In the genomic region with DNA sequence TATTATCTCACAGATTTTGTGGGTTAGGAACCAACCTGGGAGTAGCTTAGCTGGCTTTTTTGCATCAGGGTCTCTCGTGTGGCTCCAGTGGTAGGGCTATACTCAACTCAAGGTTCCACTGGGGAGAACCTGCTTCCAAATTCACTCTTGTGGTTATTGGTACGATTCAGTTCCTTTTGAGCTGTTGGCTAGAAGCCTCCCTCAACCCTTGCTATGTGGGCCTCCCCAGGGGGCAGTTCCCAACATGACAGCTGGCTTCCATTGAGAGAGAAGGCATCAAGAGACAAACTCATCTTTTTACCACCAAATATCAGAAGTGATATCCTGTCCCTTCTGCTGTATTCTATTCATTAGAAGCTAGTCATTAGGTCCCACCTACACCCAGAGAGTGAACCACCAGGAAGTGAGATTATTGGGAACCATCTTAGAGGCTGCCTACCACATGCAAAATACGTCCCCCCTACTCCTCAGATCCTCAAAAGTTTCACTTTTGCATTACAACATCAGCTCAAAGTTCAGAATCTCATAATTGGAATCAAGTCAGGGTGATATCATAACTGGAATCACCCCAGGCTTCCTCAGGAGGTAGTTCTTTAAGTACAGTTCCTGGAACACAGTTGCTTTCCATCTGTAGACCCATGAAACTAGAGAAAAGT, we compare ENCODE assay signal across 23 cellular contexts. TPM values are rescaled to one million over a fixed set of nuclear protein-coding genes. Genes with fewer than 3 reads are reported as not detected.
A peak's percentile ranks its signal among the peaks of the same experiment; 100 is the strongest.
DNase-seq lines count a peak whose midpoint lies in the region; ATAC-seq lines count a peak whose summit lies in the region.
"Had no signal": no experiment of that assay in that cellular context is flagged by ENCODE, and none has a peak within 500 bp of the region (broad histone marks: within the 10 kb centered on the region; RNA-seq: fewer than 3 reads in every experiment).

No MANE protein-coding gene starts in this region.

- no peaks in the 10 kb centered on the region for H3K9me3 Mint-ChIP-seq in activated naive CD8-positive, alpha-beta T cell (ENCODE audit: low read depth)
- no peaks in the 10 kb centered on the region for H3K9me3 Mint-ChIP-seq in activated naive CD8-positive, alpha-beta T cell treated with anti-CD3 and anti-CD28 coated beads, Interleukin-2, amount 50 U/mL, for 24 hours
- H3K9me3 Mint-ChIP-seq in central memory CD8-positive, alpha-beta T cell, result no peaks in the 10 kb centered on the region
- H3K9me3 Mint-ChIP-seq in stimulated activated memory B cell treated with anti-CD40 and anti-IgM and Interleukin-4, amounts not matched to agents 10 μg/mL and 1 μg/mL and 100 μg/mL, for 72 hours, result no peaks in the 10 kb centered on the region
- H3K9me3 Mint-ChIP-seq in activated T-helper 17 cell treated with anti-CD3 and anti-CD28 coated beads, Interleukin-2, amount 50 U/mL, for 72 hours, result no peaks in the 10 kb centered on the region
- H3K9me3 Mint-ChIP-seq: activated naive CD4-positive, alpha-beta T cell treated with anti-CD3 and anti-CD28 coated beads, Interleukin-2, amount 10 ng/mL, durations not matched to agents 7 days and 5 days; nephron had no signal

- peak overlapping the region; percentile 34 for H3K27ac Mint-ChIP-seq in activated naive CD8-positive, alpha-beta T cell
- H3K27ac Mint-ChIP-seq in activated naive CD8-positive, alpha-beta T cell treated with anti-CD3 and anti-CD28 coated beads, Interleukin-2, amount 50 U/mL, for 24 hours, result no peak overlapping the region
- peak overlapping the region; percentile 17 for H3K27ac Mint-ChIP-seq in central memory CD8-positive, alpha-beta T cell (ENCODE audit: low read depth)
- peak overlapping the region; percentile 31 for H3K27ac Mint-ChIP-seq in stimulated activated memory B cell treated with anti-CD40 and anti-IgM and Interleukin-4, amounts not matched to agents 10 μg/mL and 1 μg/mL and 100 μg/mL, for 72 hours
- H3K27ac Mint-ChIP-seq in activated T-helper 17 cell treated with anti-CD3 and anti-CD28 coated beads, Interleukin-2, amount 50 U/mL, for 72 hours, result no peak overlapping the region
- H3K27ac Mint-ChIP-seq: activated naive CD4-positive, alpha-beta T cell treated with anti-CD3 and anti-CD28 coated beads, Interleukin-2, amount 10 ng/mL, durations not matched to agents 7 days and 5 days; nephron had no signal

- no peak for DNase-seq in activated naive CD8-positive, alpha-beta T cell treated with anti-CD3 and anti-CD28 coated beads, Interleukin-2, amount 50 U/mL, for 24 hours
- DNase-seq in central memory CD8-positive, alpha-beta T cell (ENCODE audit: low spot score in 2 of 2), result no peak
- DNase-seq in NCI-H1930 (lab: John Stamatoyannopoulos, UW), result no peak
- DNase-seq: activated naive CD4-positive, alpha-beta T cell treated with anti-CD3 and anti-CD28 coated beads, Interleukin-2, amount 10 ng/mL, durations not matched to agents 7 days and 5 days; activated T-cell treated with anti-CD3 and anti-CD28 coated beads, Interleukin-2, amount 50 U/mL, for 1 hour; BE2C; caudate nucleus; COR-L47; DMS79; foreskin melanocyte; NCI-H1694; pancreas; stimulated activated CD4-positive, alpha-beta T cell treated with anti-CD3 and anti-CD28 coated beads, Interleukin-12 subunit alpha, Interleukin-12 subunit beta, amount 100 ng/mL, for 4 hours; stimulated activated CD4-positive, alpha-beta T cell treated with anti-CD3 and anti-CD28 coated beads, Interleukin-4, amount 100 ng/mL, for 4 hours; T1000 had no signal

- H3K4me1 Mint-ChIP-seq in activated naive CD8-positive, alpha-beta T cell (ENCODE audit: low read depth), result no peaks in the 10 kb centered on the region
- no peaks in the 10 kb centered on the region for H3K4me1 Mint-ChIP-seq in activated naive CD8-positive, alpha-beta T cell treated with anti-CD3 and anti-CD28 coated beads, Interleukin-2, amount 50 U/mL, for 24 hours
- H3K4me1 Mint-ChIP-seq in central memory CD8-positive, alpha-beta T cell, result no peaks in the 10 kb centered on the region
- H3K4me1 Mint-ChIP-seq in stimulated activated memory B cell treated with anti-CD40 and anti-IgM and Interleukin-4, amounts not matched to agents 10 μg/mL and 1 μg/mL and 100 μg/mL, for 72 hours, result peaks cover 16% of the 10 kb centered on the region
- no peaks in the 10 kb centered on the region for H3K4me1 Mint-ChIP-seq in activated T-helper 17 cell treated with anti-CD3 and anti-CD28 coated beads, Interleukin-2, amount 50 U/mL, for 72 hours
- H3K4me1 Mint-ChIP-seq: nephron had no signal

- no peak overlapping the region for H3K4me3 Mint-ChIP-seq in activated naive CD8-positive, alpha-beta T cell
- H3K4me3 Mint-ChIP-seq in activated naive CD8-positive, alpha-beta T cell treated with anti-CD3 and anti-CD28 coated beads, Interleukin-2, amount 50 U/mL, for 24 hours, result no peak overlapping the region
- no peak overlapping the region for H3K4me3 Mint-ChIP-seq in central memory CD8-positive, alpha-beta T cell
- H3K4me3 Mint-ChIP-seq in stimulated activated memory B cell treated with anti-CD40 and anti-IgM and Interleukin-4, amounts not matched to agents 10 μg/mL and 1 μg/mL and 100 μg/mL, for 72 hours, result no peak overlapping the region
- no peak overlapping the region for H3K4me3 Mint-ChIP-seq in activated T-helper 17 cell treated with anti-CD3 and anti-CD28 coated beads, Interleukin-2, amount 50 U/mL, for 72 hours
- H3K4me3 Mint-ChIP-seq: activated naive CD4-positive, alpha-beta T cell treated with anti-CD3 and anti-CD28 coated beads, Interleukin-2, amount 10 ng/mL, durations not matched to agents 7 days and 5 days; nephron had no signal

- no peaks in the 10 kb centered on the region for H3K27me3 Mint-ChIP-seq in activated naive CD8-positive, alpha-beta T cell
- H3K27me3 Mint-ChIP-seq in activated naive CD8-positive, alpha-beta T cell treated with anti-CD3 and anti-CD28 coated beads, Interleukin-2, amount 50 U/mL, for 24 hours, result no peaks in the 10 kb centered on the region
- H3K27me3 Mint-ChIP-seq in central memory CD8-positive, alpha-beta T cell, result no peaks in the 10 kb centered on the region
- H3K27me3 Mint-ChIP-seq in stimulated activated memory B cell treated with anti-CD40 and anti-IgM and Interleukin-4, amounts not matched to agents 10 μg/mL and 1 μg/mL and 100 μg/mL, for 72 hours, result no peaks in the 10 kb centered on the region
- H3K27me3 Mint-ChIP-seq in activated T-helper 17 cell treated with anti-CD3 and anti-CD28 coated beads, Interleukin-2, amount 50 U/mL, for 72 hours, result no peaks in the 10 kb centered on the region
- H3K27me3 Mint-ChIP-seq: activated naive CD4-positive, alpha-beta T cell treated with anti-CD3 and anti-CD28 coated beads, Interleukin-2, amount 10 ng/mL, durations not matched to agents 7 days and 5 days had no signal

- H3K36me3 Mint-ChIP-seq in activated naive CD8-positive, alpha-beta T cell, result peaks cover 9% of the 10 kb centered on the region
- peaks cover 6% of the 10 kb centered on the region for H3K36me3 Mint-ChIP-seq in activated naive CD8-positive, alpha-beta T cell treated with anti-CD3 and anti-CD28 coated beads, Interleukin-2, amount 50 U/mL, for 24 hours (ENCODE audit: low read depth)
- H3K36me3 Mint-ChIP-seq in central memory CD8-positive, alpha-beta T cell (ENCODE audit: insufficient read depth), result no peaks in the 10 kb centered on the region
- peaks cover 9% of the 10 kb centered on the region for H3K36me3 Mint-ChIP-seq in stimulated activated memory B cell treated with anti-CD40 and anti-IgM and Interleukin-4, amounts not matched to agents 10 μg/mL and 1 μg/mL and 100 μg/mL, for 72 hours
- H3K36me3 Mint-ChIP-seq in activated T-helper 17 cell treated with anti-CD3 and anti-CD28 coated beads, Interleukin-2, amount 50 U/mL, for 72 hours (ENCODE audit: low read depth), result peaks cover 25% of the 10 kb centered on the region

- no peak for ATAC-seq in activated naive CD8-positive, alpha-beta T cell treated with anti-CD3 and anti-CD28 coated beads, Interleukin-2, amount 50 U/mL, for 24 hours
- ATAC-seq in HG02759 (IDR thresholded peaks at IDR 0.05; ENCODE audit: unreplicated experiment) (peak; percentile 55), GM18861 (IDR thresholded peaks at IDR 0.05; ENCODE audit: unreplicated experiment) (no peak)
- no peak for ATAC-seq in central memory CD8-positive, alpha-beta T cell (replicated peaks; ENCODE audit: extremely low read depth, poor library complexity, severe bottlenecking)
- no peak for ATAC-seq in stimulated activated memory B cell treated with anti-CD40 and anti-IgM and Interleukin-4, amounts not matched to agents 10 μg/mL and 1 μg/mL and 100 μg/mL, for 72 hours
- ATAC-seq in activated T-helper 17 cell treated with anti-CD3 and anti-CD28 coated beads, Interleukin-2, amount 50 U/mL, for 72 hours (replicated peaks), result no peak
- ATAC-seq: K562, left lobe of liver had no signal

RNA-seq across cellular contexts. Expression of a gene that starts 31.0 kb away (rescaled TPM):
- total RNA-seq in activated T-helper 17 cell treated with anti-CD3 and anti-CD28 coated beads, Interleukin-2, amount 50 U/mL, for 72 hours, result 1 to 10 TPM; 3.2 to 5.4 TPM

RNA-seq across cellular contexts. Expression of a gene that starts 32.0 kb away (rescaled TPM):
- total RNA-seq in activated T-helper 17 cell treated with anti-CD3 and anti-CD28 coated beads, Interleukin-2, amount 50 U/mL, for 72 hours, result 1 to 10 TPM; 3.9 to 4.0 TPM

Comparison
In these comparisons a context has a peak if more than half of its experiments do, and no peak if none do; other contexts are left out.
1. H3K27ac Mint-ChIP-seq: peak in activated naive CD8-positive, alpha-beta T cell (single experiment), central memory CD8-positive, alpha-beta T cell (single experiment) and stimulated activated memory B cell treated with anti-CD40 and anti-IgM and Interleukin-4, amounts not matched to agents 10 μg/mL and 1 μg/mL and 100 μg/mL, for 72 hours (single experiment); none in activated naive CD8-positive, alpha-beta T cell treated with anti-CD3 and anti-CD28 coated beads, Interleukin-2, amount 50 U/mL, for 24 hours (single experiment) and activated T-helper 17 cell treated with anti-CD3 and anti-CD28 coated beads, Interleukin-2, amount 50 U/mL, for 72 hours (single experiment).